1 cellular context compared by ENCODE assay signal in the genomic region with DNA sequence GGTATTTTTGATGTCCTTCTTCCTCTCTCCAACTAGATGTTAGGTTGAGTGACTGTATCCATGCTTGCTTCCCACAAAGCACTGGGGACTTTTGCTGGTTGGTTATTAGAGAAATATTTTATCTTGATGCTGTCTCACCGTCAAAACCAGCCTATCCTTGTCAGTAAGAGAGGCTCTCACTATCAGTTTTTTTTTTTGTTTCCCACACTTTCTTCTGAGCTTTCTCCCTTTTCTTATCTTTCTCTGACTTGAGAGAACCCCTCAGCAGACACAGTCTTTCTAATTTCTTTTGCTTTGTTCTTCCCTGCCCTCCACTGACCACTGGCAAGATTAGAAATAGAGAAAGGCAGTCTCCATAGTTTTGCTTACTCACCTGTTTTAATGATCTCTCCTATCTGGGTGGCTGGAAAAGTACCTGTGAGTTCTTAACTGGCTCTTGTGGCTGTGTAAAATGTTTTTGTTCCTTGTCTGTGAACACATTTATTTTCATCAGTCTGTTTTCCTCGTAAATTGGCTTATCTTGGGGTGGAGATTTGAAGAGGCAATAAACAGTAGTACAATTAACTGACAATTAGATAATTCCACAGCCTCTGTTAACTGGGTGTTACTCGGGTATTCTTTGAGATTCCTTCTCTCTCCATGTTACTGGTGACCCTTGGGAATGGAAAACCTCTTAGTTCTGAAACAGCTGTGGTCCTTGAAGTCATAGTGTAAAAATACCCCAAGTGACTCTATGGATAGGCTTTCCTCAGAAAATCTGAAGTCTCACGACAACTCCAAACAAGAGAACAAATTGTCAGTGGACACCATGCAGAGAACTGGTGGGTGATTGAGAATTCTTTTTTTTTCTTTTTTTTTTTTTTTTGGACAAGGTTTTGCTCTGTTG.
TF ChIP-seq lines count a peak whose summit lies in the region.

A gene (minus strand): TSS at position 457 of the 886 bp plus-strand sequence. CDS start 8,680 bp downstream, outside the sequence.

TF ChIP-seq in HEK293, 187 proteins besides CTCF, POLR2A, EP300 and RAD21 (continued from another document):
- TF ChIP-seq ZFP41 (tag by site-specific recombination; IDR thresholded peaks at IDR 0.05; ENCODE audit: borderline replicate concordance) (no peak), ZNF350 (tag by site-specific recombination; IDR thresholded peaks at IDR 0.05) (no peak), ZNF311 (tag by site-specific recombination; IDR thresholded peaks at IDR 0.05; ENCODE audit: borderline replicate concordance) (no peak), ZNF175 (tag by site-specific recombination; IDR thresholded peaks at IDR 0.05) (no peak), ZNF16 (tag by site-specific recombination; IDR thresholded peaks at IDR 0.05; ENCODE audit: low read depth) (no peak), PRDM1 (tag by site-specific recombination; IDR thresholded peaks at IDR 0.05) (peak; percentile 51)
- TF ChIP-seq, protein P1, sequence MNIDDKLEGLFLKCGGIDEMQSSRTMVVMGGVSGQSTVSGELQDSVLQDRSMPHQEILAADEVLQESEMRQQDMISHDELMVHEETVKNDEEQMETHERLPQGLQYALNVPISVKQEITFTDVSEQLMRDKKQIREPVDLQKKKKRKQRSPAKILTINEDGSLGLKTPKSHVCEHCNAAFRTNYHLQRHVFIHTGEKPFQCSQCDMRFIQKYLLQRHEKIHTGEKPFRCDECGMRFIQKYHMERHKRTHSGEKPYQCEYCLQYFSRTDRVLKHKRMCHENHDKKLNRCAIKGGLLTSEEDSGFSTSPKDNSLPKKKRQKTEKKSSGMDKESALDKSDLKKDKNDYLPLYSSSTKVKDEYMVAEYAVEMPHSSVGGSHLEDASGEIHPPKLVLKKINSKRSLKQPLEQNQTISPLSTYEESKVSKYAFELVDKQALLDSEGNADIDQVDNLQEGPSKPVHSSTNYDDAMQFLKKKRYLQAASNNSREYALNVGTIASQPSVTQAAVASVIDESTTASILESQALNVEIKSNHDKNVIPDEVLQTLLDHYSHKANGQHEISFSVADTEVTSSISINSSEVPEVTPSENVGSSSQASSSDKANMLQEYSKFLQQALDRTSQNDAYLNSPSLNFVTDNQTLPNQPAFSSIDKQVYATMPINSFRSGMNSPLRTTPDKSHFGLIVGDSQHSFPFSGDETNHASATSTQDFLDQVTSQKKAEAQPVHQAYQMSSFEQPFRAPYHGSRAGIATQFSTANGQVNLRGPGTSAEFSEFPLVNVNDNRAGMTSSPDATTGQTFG (tag by site-specific recombination; IDR thresholded peaks at IDR 0.05; ENCODE audit: borderline replicate concordance), result no peak
TF ChIP-seq in HEK293: peak in this region for 4.
